Comparison of ENCODE assay signal across 7 cellular contexts in genomic region chr17:18960803-18961511, GRCh38. TPM values are rescaled to one million over a fixed set of nuclear protein-coding genes. Genes with fewer than 3 reads are reported as not detected.
A peak's percentile ranks its signal among the peaks of the same experiment; 100 is the strongest.
DNase-seq lines count a peak whose midpoint lies in the region; ATAC-seq and TF ChIP-seq lines count a peak whose summit lies in the region.

No MANE protein-coding gene starts in this region.

- H3K4me1 Mint-ChIP-seq in activated CD4-positive, alpha-beta T cell treated with anti-CD3 and anti-CD28 coated beads, Interleukin-2, amount 10 ng/mL, durations not matched to agents 7 days and 5 days = peaks cover 19% of the 10 kb centered on the region

- no peaks in the 10 kb centered on the region for H3K9me3 Mint-ChIP-seq in activated CD4-positive, alpha-beta T cell treated with anti-CD3 and anti-CD28 coated beads, Interleukin-2, amount 10 ng/mL, durations not matched to agents 7 days and 5 days

- POLR2A ChIA-PET in activated CD4-positive, alpha-beta T cell treated with anti-CD3 and anti-CD28 coated beads, Interleukin-2, amount 10 ng/mL, durations not matched to agents 7 days and 5 days (lab: Charles Lee) = no interaction called here

- H3K4me1 ChIP-seq in lower lobe of right lung = peaks cover 6% of the 10 kb centered on the region

- H3K27me3 ChIP-seq in lower lobe of right lung (ENCODE audit: low read depth) = no peaks in the 10 kb centered on the region

- H3K9me3 ChIP-seq in lower lobe of right lung = no peaks in the 10 kb centered on the region

- TF ChIP-seq CTCF in GM12874 (IDR thresholded peaks at IDR 0.05; ENCODE audit: insufficient read depth, low read depth, low read length) (peak; percentile 97), lower lobe of right lung (IDR thresholded peaks at IDR 0.05) (peak; percentile 94)

- no peak overlapping the region for H3K4me3 ChIP-seq in lower lobe of right lung

- H3K27ac ChIP-seq in lower lobe of right lung = no peak overlapping the region

- H3K36me3 ChIP-seq in lower lobe of right lung = no peaks in the 10 kb centered on the region

- H3K27ac Mint-ChIP-seq in activated CD4-positive, alpha-beta T cell treated with anti-CD3 and anti-CD28 coated beads, Interleukin-2, amount 10 ng/mL, durations not matched to agents 7 days and 5 days = peak overlapping the region; percentile 43

- no peaks in the 10 kb centered on the region for H3K36me3 Mint-ChIP-seq in activated CD4-positive, alpha-beta T cell treated with anti-CD3 and anti-CD28 coated beads, Interleukin-2, amount 10 ng/mL, durations not matched to agents 7 days and 5 days (ENCODE audit: low read depth)

- ATAC-seq in HG02852 (IDR thresholded peaks at IDR 0.05; ENCODE audit: unreplicated experiment) = peak; percentile 79
- ATAC-seq in lower lobe of right lung = peak; percentile 88 to 92

- intact Hi-C loops in lower lobe of right lung (cut with DNase I) = no loop called here

- DNase-seq in NCI-H460 (ENCODE audit: extremely low read depth, low read depth) (peak; percentile 65), dedifferentiated amniotic fluid mesenchymal stem cell (ENCODE audit: extremely low spot score) (peak; percentile 40), lower lobe of right lung (peak; percentile 87)
- peak; percentile 75 for DNase-seq in activated CD4-positive, alpha-beta T cell treated with anti-CD3 and anti-CD28 coated beads, Interleukin-2, amount 10 ng/mL, durations not matched to agents 7 days and 5 days
- peak; percentile 85 for DNase-seq in stimulated activated CD8-positive, alpha-beta memory T cell treated with anti-CD3 and anti-CD28 coated beads, Interleukin-15, amount 100 ng/mL, for 24 hours (ENCODE audit: low read depth)

- no peak overlapping the region for H3K4me3 Mint-ChIP-seq in activated CD4-positive, alpha-beta T cell treated with anti-CD3 and anti-CD28 coated beads, Interleukin-2, amount 10 ng/mL, durations not matched to agents 7 days and 5 days

- CTCF ChIA-PET in activated CD4-positive, alpha-beta T cell treated with anti-CD3 and anti-CD28 coated beads, Interleukin-2, amount 10 ng/mL, durations not matched to agents 7 days and 5 days (lab: Charles Lee) = interaction anchor here (0.7 to 2.4 kb wide), 27 partner anchors 9 to 335 kb away, joined by 3 to 12 read pairs (median 4); partner anchors contain the start of gene PRPSAP2

- no peaks in the 10 kb centered on the region for H3K27me3 Mint-ChIP-seq in activated CD4-positive, alpha-beta T cell treated with anti-CD3 and anti-CD28 coated beads, Interleukin-2, amount 10 ng/mL, durations not matched to agents 7 days and 5 days

RNA-seq across cellular contexts. Expression of gene SLC5A10, which starts 9.0 kb away (rescaled TPM):
- total RNA-seq in NCI-H460 (2014; rRNA removed; shearing (Covaris generic)) = not detected in 2 replicates
- not detected in 2 replicates for polyA plus RNA-seq in NCI-H460 (2014; cell fraction: nucleus; rRNA removed)
- total RNA-seq in activated CD4-positive, alpha-beta T cell treated with anti-CD3 and anti-CD28 coated beads, Interleukin-2, amount 10 ng/mL, durations not matched to agents 7 days and 5 days = not detected
- not detected for total RNA-seq in lower lobe of right lung

RNA-seq across cellular contexts. Expression of gene FAM83G, which starts 43.6 kb away (rescaled TPM):
- total RNA-seq in NCI-H460 (2014; rRNA removed; shearing (Covaris generic)) = 17.8 and 19.1 TPM in 2 replicates
- polyA plus RNA-seq in NCI-H460 (2014; cell fraction: nucleus; rRNA removed) = 20.6 and 34.0 TPM in 2 replicates
- total RNA-seq in activated CD4-positive, alpha-beta T cell treated with anti-CD3 and anti-CD28 coated beads, Interleukin-2, amount 10 ng/mL, durations not matched to agents 7 days and 5 days = 1 to 10 TPM; 7.1 to 9.1 TPM
- total RNA-seq in lower lobe of right lung = 5.8 TPM
